Comparison of ENCODE assay signal across 37 cellular contexts in genomic region chr2:12055219-12055618, GRCh38.
"Had no signal": no experiment of that assay in that cellular context is flagged by ENCODE, and none has a peak within 500 bp of the region (broad histone marks: within the 10 kb centered on the region; RNA-seq: fewer than 3 reads in every experiment).

No MANE protein-coding gene starts in this region.

- H3K27me3 ChIP-seq: ascending aorta, cardiac muscle cell had no signal

- H3K27ac ChIP-seq: ascending aorta, cardiac muscle cell, VCaP had no signal

- H3K27me3 Mint-ChIP-seq: activated B cell treated with CpG ODN at 0.5 μM for 24 hours, brain had no signal

- H3K9me3 Mint-ChIP-seq: activated CD4-positive, alpha-beta memory T cell treated with anti-CD3 and anti-CD28 coated beads for 36 hours had no signal

- H3K36me3 Mint-ChIP-seq: activated CD4-positive, alpha-beta memory T cell treated with anti-CD3 and anti-CD28 coated beads for 36 hours; brain had no signal

- DNase-seq: activated B cell treated with CpG ODN at 0.5 μM for 24 hours; activated CD4-positive, alpha-beta memory T cell treated with anti-CD3 and anti-CD28 coated beads for 36 hours; activated CD4-positive, alpha-beta T cell treated with anti-CD3 and anti-CD28 coated beads for 4 hours; activated CD4-positive, alpha-beta T cell treated with anti-CD3 and anti-CD28 coated beads, Interleukin-2, amount 10 ng/mL, durations not matched to agents 24 days and 14 days; activated CD4-positive, alpha-beta T cell treated with anti-CD3 and anti-CD28 coated beads, Interleukin-2, amount 50 U/mL, for 1 hour; activated CD4-positive, alpha-beta T cell treated with anti-CD3 and anti-CD28 coated beads, Interleukin-2, amount 50 U/mL, for 4 hours; activated CD4-positive, CD25-positive, alpha-beta regulatory T cell treated with anti-CD3 and anti-CD28 coated beads, Interleukin-2, amount 50 U/mL, for 72 hours; activated CD8-positive, alpha-beta memory T cell treated with anti-CD3 and anti-CD28 coated beads, Interleukin-2, amount 50 U/mL, for 4 hours; activated CD8-positive, alpha-beta T cell treated with anti-CD3 and anti-CD28 coated beads for 36 hours; activated effector memory CD4-positive, alpha-beta T cell treated with anti-CD3 and anti-CD28 coated beads, Interleukin-2, amount 50 U/mL, for 16 hours; activated gamma-delta T cell treated with Interleukin-2 at 50 U/mL for 16 hours; activated naive CD4-positive, alpha-beta T cell; activated naive CD4-positive, alpha-beta T cell treated with anti-CD3 and anti-CD28 coated beads for 36 hours; activated naive CD4-positive, alpha-beta T cell treated with anti-CD3 and anti-CD28 coated beads, Interleukin-2, amount 50 U/mL, for 16 hours; activated naive CD8-positive, alpha-beta T cell treated with anti-CD3 and anti-CD28 coated beads, Interleukin-2, amount 10 ng/mL, durations not matched to agents 7 days and 5 days; activated naive CD8-positive, alpha-beta T cell treated with anti-CD3 and anti-CD28 coated beads, Interleukin-2, amount 50 U/mL, for 24 hours; activated T-cell treated with anti-CD3 and anti-CD28 coated beads for 4 hours; activated T-cell treated with anti-CD3 and anti-CD28 coated beads, Interleukin-2, amount 50 U/mL, for 1 hour; activated T-cell treated with anti-CD3 and anti-CD28 coated beads, Interleukin-2, amount 50 U/mL, for 4 hours; activated T-cell treated with anti-CD3 and anti-CD28 coated beads, Interleukin-2, amount 50 U/mL, for 72 hours; amygdala; anterior cingulate cortex; caudate nucleus; cerebellar nuclear complex; T-helper 1 cell; T-helper 2 cell; T-helper 9 cell had no signal

- H3K4me1 ChIP-seq: ascending aorta had no signal

- H3K4me3 ChIP-seq: ascending aorta, cardiac muscle cell had no signal

- H3K27ac Mint-ChIP-seq: activated B cell treated with CpG ODN at 0.5 μM for 24 hours; activated CD4-positive, alpha-beta memory T cell treated with anti-CD3 and anti-CD28 coated beads for 36 hours; activated CD4-positive, alpha-beta T cell treated with anti-CD3 and anti-CD28 coated beads, Interleukin-2, amount 10 ng/mL, durations not matched to agents 24 days and 14 days; activated CD8-positive, alpha-beta T cell treated with anti-CD3 and anti-CD28 coated beads for 36 hours; activated naive CD4-positive, alpha-beta T cell treated with anti-CD3 and anti-CD28 coated beads for 36 hours; activated naive CD4-positive, alpha-beta T cell treated with anti-CD3 and anti-CD28 coated beads, Interleukin-2, amount 50 U/mL, for 72 hours; activated naive CD8-positive, alpha-beta T cell treated with anti-CD3 and anti-CD28 coated beads, Interleukin-2, amount 10 ng/mL, durations not matched to agents 7 days and 5 days; activated naive CD8-positive, alpha-beta T cell treated with anti-CD3 and anti-CD28 coated beads, Interleukin-2, amount 50 U/mL, for 24 hours; activated T-cell treated with anti-CD3 and anti-CD28 coated beads, Interleukin-2, amount 50 U/mL, for 72 hours; activated T-helper 1 cell treated with anti-CD3 and anti-CD28 coated beads, Interleukin-12 subunit alpha, Interleukin-12 subunit beta, Interleukin-2, Interleukin-4 antibody, amounts not matched to agents 30 ng/mL and 10 ng/mL and 1 ng/mL, durations not matched to agents 14 hours and 24 hours and 36 hours; activated T-helper 17 cell treated with anti-CD3 and anti-CD28 coated beads, Interleukin-2, amount 50 U/mL, for 72 hours; brain; T-helper 1 cell treated with Interleukin-12 subunit alpha and Interleukin-12 subunit beta and Interleukin-4 antibody, amounts not matched to agents 30 μg/mL and 1 μg/mL, for 36 hours; T-helper 2 cell treated with Interferon-gamma antibody and Interleukin-4, amounts not matched to agents 5 μg/mL and 100 μg/mL, for 36 hours had no signal

- H3K9me3 ChIP-seq: ascending aorta had no signal

- H3K4me1 Mint-ChIP-seq: activated T-helper 17 cell treated with anti-CD3 and anti-CD28 coated beads, Interleukin-2, amount 50 U/mL, for 72 hours had no signal

- H3K4me3 Mint-ChIP-seq: activated B cell treated with CpG ODN at 0.5 μM for 24 hours; activated CD4-positive, alpha-beta memory T cell treated with anti-CD3 and anti-CD28 coated beads for 36 hours; activated CD4-positive, alpha-beta T cell treated with anti-CD3 and anti-CD28 coated beads, Interleukin-2, amount 10 ng/mL, durations not matched to agents 24 days and 14 days; activated CD8-positive, alpha-beta T cell treated with anti-CD3 and anti-CD28 coated beads for 36 hours; activated naive CD4-positive, alpha-beta T cell treated with anti-CD3 and anti-CD28 coated beads for 36 hours; activated naive CD8-positive, alpha-beta T cell treated with anti-CD3 and anti-CD28 coated beads, Interleukin-2, amount 10 ng/mL, durations not matched to agents 7 days and 5 days; activated naive CD8-positive, alpha-beta T cell treated with anti-CD3 and anti-CD28 coated beads, Interleukin-2, amount 50 U/mL, for 24 hours; activated T-cell treated with anti-CD3 and anti-CD28 coated beads, Interleukin-2, amount 50 U/mL, for 4 hours; activated T-cell treated with anti-CD3 and anti-CD28 coated beads, Interleukin-2, amount 50 U/mL, for 72 hours; activated T-helper 1 cell treated with anti-CD3 and anti-CD28 coated beads, Interleukin-12 subunit alpha, Interleukin-12 subunit beta, Interleukin-2, Interleukin-4 antibody, amounts not matched to agents 30 ng/mL and 10 ng/mL and 1 ng/mL, durations not matched to agents 14 hours and 24 hours and 36 hours; activated T-helper 17 cell treated with anti-CD3 and anti-CD28 coated beads, Interleukin-2, amount 50 U/mL, for 72 hours; brain; central memory CD8-positive, alpha-beta T cell; T-helper 1 cell treated with Interleukin-12 subunit alpha and Interleukin-12 subunit beta and Interleukin-4 antibody, amounts not matched to agents 30 μg/mL and 1 μg/mL, for 36 hours; T-helper 2 cell treated with Interferon-gamma antibody and Interleukin-4, amounts not matched to agents 5 μg/mL and 100 μg/mL, for 36 hours had no signal

- ATAC-seq: activated CD8-positive, alpha-beta T cell treated with anti-CD3 and anti-CD28 coated beads for 36 hours; activated naive CD4-positive, alpha-beta T cell treated with anti-CD3 and anti-CD28 coated beads, Interleukin-2, amount 50 U/mL, for 72 hours; activated naive CD8-positive, alpha-beta T cell treated with anti-CD3 and anti-CD28 coated beads, Interleukin-2, amount 50 U/mL, for 24 hours; activated T-cell treated with anti-CD3 and anti-CD28 coated beads, Interleukin-2, amount 50 U/mL, for 4 hours; activated T-cell treated with anti-CD3 and anti-CD28 coated beads, Interleukin-2, amount 50 U/mL, for 72 hours; activated T-helper 17 cell treated with anti-CD3 and anti-CD28 coated beads, Interleukin-2, amount 50 U/mL, for 72 hours had no signal

- H3K36me3 ChIP-seq: ascending aorta, cardiac muscle cell had no signal
